Comparison of ENCODE assay signal across 12 cellular contexts in the genomic region with DNA sequence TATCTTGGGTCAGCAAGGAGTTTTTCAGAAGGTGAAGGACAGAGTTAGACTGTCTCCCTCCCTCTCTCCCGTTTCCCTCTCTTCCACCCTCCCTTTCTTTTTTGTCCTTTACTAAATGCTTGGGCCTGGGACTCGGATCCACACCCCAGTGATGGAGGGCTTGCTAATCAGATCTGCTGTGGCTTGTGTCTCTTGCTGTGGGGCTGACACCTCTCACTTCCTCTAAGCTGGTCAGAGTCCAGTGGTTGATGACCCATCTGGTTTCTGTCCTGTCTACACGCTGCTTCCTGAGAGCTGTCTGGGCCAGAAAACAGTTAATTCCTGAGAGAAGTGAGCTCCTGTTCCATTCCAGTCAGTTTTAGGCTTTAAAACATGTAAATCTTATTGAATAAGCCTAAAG. TPM values are rescaled to one million over a fixed set of nuclear protein-coding genes. Genes with fewer than 3 reads are reported as not detected.
DNase-seq lines count a peak whose midpoint lies in the region; ATAC-seq lines count a peak whose summit lies in the region.
"Had no signal": no experiment of that assay in that cellular context is flagged by ENCODE, and none has a peak within 500 bp of the region (broad histone marks: within the 10 kb centered on the region; RNA-seq: fewer than 3 reads in every experiment).

No MANE protein-coding gene starts in this region.

- peak overlapping the region; percentile 64 for H3K27ac Mint-ChIP-seq in activated naive CD8-positive, alpha-beta T cell treated with anti-CD3 and anti-CD28 coated beads for 36 hours

- H3K27me3 ChIP-seq in layer of hippocampus (ENCODE audit: control insufficient read depth, insufficient read depth, low read length) = no peaks in the 10 kb centered on the region
- H3K27me3 ChIP-seq in stomach smooth muscle (ENCODE audit: control insufficient read depth in 1 of 2, insufficient read depth in 2 of 2, low read length in 2 of 2) = no peaks in the 10 kb centered on the region

- no peak for DNase-seq in activated naive CD8-positive, alpha-beta T cell treated with anti-CD3 and anti-CD28 coated beads for 36 hours
- no peak for DNase-seq in KBM-7
- no peak for DNase-seq in glomerular visceral epithelial cell (ENCODE audit: extremely low spot score)
- DNase-seq: activated CD4-positive, CD25-positive, alpha-beta regulatory T cell treated with anti-CD3 and anti-CD28 coated beads, Interleukin-2, amount 50 U/mL, for 72 hours; dermis blood vessel endothelial cell; NCI-H82 had no signal

- no peaks in the 10 kb centered on the region for H3K27me3 Mint-ChIP-seq in activated naive CD8-positive, alpha-beta T cell treated with anti-CD3 and anti-CD28 coated beads for 36 hours

- H3K9me3 ChIP-seq in stomach smooth muscle (ENCODE audit: control insufficient read depth in 2 of 2, low read length in 2 of 2) = no peaks in the 10 kb centered on the region

- no peak overlapping the region for H3K4me3 Mint-ChIP-seq in activated naive CD8-positive, alpha-beta T cell treated with anti-CD3 and anti-CD28 coated beads for 36 hours

- ATAC-seq in GM21786 (IDR thresholded peaks at IDR 0.05; ENCODE audit: unreplicated experiment) = peak; percentile 36
- ATAC-seq in GM18868 (IDR thresholded peaks at IDR 0.05; ENCODE audit: unreplicated experiment) = no peak
- no peak for ATAC-seq in HG03045 (IDR thresholded peaks at IDR 0.05; ENCODE audit: unreplicated experiment)
- ATAC-seq: HepG2 had no signal

- H3K9ac ChIP-seq in stomach smooth muscle (ENCODE audit: low read length in 2 of 2) = peak overlapping the region in 1 of 2 donors; percentile 59

- H3K36me3 Mint-ChIP-seq in activated naive CD8-positive, alpha-beta T cell treated with anti-CD3 and anti-CD28 coated beads for 36 hours = peaks cover 43% of the 10 kb centered on the region

- H3K4me1 ChIP-seq in stomach smooth muscle (ENCODE audit: control insufficient read depth, insufficient read depth, low read length) = peaks cover 23% of the 10 kb centered on the region

- H3K4me1 Mint-ChIP-seq in activated naive CD8-positive, alpha-beta T cell treated with anti-CD3 and anti-CD28 coated beads for 36 hours = peaks cover 57% of the 10 kb centered on the region

- peaks cover 8% of the 10 kb centered on the region for H3K9me3 Mint-ChIP-seq in activated naive CD8-positive, alpha-beta T cell treated with anti-CD3 and anti-CD28 coated beads for 36 hours

- in situ Hi-C loops in KBM-7 (cut with MboI; ENCODE audit: low pct_unique_long_range_greater_than_20kb, low sequenced_read_pairs) = no loop called here

- peak overlapping the region; percentile 62 for H3K27ac ChIP-seq in layer of hippocampus (ENCODE audit: low read depth, low read length)
- peak overlapping the region; percentile 83 for H3K27ac ChIP-seq in stomach smooth muscle (ENCODE audit: low read length)

- peaks cover 13 to 14% of the 10 kb centered on the region in 2 donors for H3K36me3 ChIP-seq in stomach smooth muscle (ENCODE audit: control insufficient read depth in 2 of 2, insufficient read depth in 2 of 2, low read length in 2 of 2)

- H3K4me3 ChIP-seq in stomach smooth muscle (ENCODE audit: low read length in 2 of 2) = peak overlapping the region; percentile 65 to 66

RNA-seq across cellular contexts. Expression of gene TRAK1, which starts 0.8 kb away (rescaled TPM):
- 10 to 100 TPM; 22.3 to 22.8 TPM for total RNA-seq in activated naive CD8-positive, alpha-beta T cell treated with anti-CD3 and anti-CD28 coated beads for 36 hours
